24 cellular contexts compared by ENCODE assay signal in the genomic region with DNA sequence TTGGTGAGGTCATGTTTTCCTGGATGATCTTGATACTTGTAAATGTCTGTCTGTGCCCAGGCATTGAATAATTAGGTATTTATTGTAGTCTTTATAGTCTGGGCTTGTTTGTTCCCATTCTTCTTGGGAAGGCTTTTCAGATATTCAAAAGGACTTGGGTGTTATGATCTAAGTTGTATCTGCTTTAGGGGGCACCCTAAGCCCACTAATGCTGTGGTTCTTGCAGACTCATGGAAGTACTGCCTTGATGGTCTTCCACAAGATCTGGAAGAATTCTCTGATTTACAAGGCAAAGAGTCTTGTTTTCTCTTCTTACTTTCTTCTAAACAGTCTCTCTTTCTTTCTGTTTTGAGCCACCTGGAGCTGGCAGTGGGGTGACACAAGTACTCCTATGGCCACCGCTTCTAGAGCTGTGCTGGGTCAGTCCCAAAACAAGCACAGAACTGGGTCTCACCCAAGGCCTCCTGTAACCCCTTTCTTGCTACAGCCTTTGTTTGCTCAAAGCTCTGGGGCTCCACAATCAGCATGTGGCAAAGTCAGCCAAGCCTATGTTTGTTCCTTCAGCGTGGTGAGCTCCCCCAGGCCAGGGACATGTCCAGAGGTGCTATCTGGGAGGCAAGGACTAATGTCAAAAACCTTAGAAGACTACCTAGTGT. TPM values are rescaled to one million over a fixed set of nuclear protein-coding genes. Genes with fewer than 3 reads are reported as not detected.
"Had no signal": no experiment of that assay in that cellular context is flagged by ENCODE, and none has a peak within 500 bp of the region (broad histone marks: within the 10 kb centered on the region; RNA-seq: fewer than 3 reads in every experiment).

No MANE protein-coding gene starts in this region.

- H3K27me3 ChIP-seq: hepatocyte, right atrium auricular region, spleen had no signal

- H3K4me1 Mint-ChIP-seq: stimulated activated naive CD8-positive, alpha-beta T cell treated with anti-CD3 and anti-CD28 coated beads, Interleukin-15, amount 100 ng/mL, for 72 hours; T-cell had no signal

- H3K36me3 ChIP-seq: right atrium auricular region, spleen, thoracic aorta had no signal

- H3K4me1 ChIP-seq: right atrium auricular region, spleen had no signal

- H3K79me2 ChIP-seq: hepatocyte had no signal

- DNase-seq: activated CD4-positive, alpha-beta T cell treated with anti-CD3 and anti-CD28 coated beads for 1 hour; activated CD4-positive, alpha-beta T cell treated with anti-CD3 and anti-CD28 coated beads, Interleukin-2, amount 50 U/mL, for 48 hours; activated naive CD4-positive, alpha-beta T cell treated with anti-CD3 and anti-CD28 coated beads for 36 hours; left ventricle myocardium superior; mesenchymal stem cell; nucleus accumbens; spleen; stimulated activated naive CD8-positive, alpha-beta T cell treated with anti-CD3 and anti-CD28 coated beads, Interleukin-15, amount 100 ng/mL, for 72 hours; T-cell; T-helper 9 cell had no signal

- ATAC-seq: left ventricle myocardium superior; natural killer cell treated with Interleukin-12 subunit alpha and Interleukin-12 subunit beta and Interleukin-15 and Interleukin-18, amount 100 ng/mL, for 72 hours; stimulated activated naive CD8-positive, alpha-beta T cell treated with anti-CD3 and anti-CD28 coated beads, Interleukin-15, amount 100 ng/mL, for 72 hours; T-cell had no signal

- H3K9me3 ChIP-seq: thoracic aorta had no signal

- H3K27ac Mint-ChIP-seq: activated naive CD4-positive, alpha-beta T cell treated with anti-CD3 and anti-CD28 coated beads for 36 hours; activated T-helper 2 cell treated with anti-CD3 and anti-CD28 coated beads, Interferon-gamma antibody, Interleukin-2, Interleukin-4, amounts not matched to agents 10 μg/mL and 5 μg/mL and 100 μg/mL, durations not matched to agents 14 hours and 24 hours and 36 hours; natural killer cell treated with Interleukin-12 subunit alpha and Interleukin-12 subunit beta and Interleukin-15 and Interleukin-18, amount 100 ng/mL, for 72 hours; stimulated activated naive CD8-positive, alpha-beta T cell treated with anti-CD3 and anti-CD28 coated beads, Interleukin-15, amount 100 ng/mL, for 72 hours; T-cell had no signal

- H2AFZ ChIP-seq: hepatocyte had no signal

- H3K4me2 ChIP-seq: hepatocyte had no signal

- H3K4me3 ChIP-seq: hepatocyte, right atrium auricular region, spleen, thoracic aorta had no signal

- H3K27ac ChIP-seq: hepatocyte, right atrium auricular region, spleen, thoracic aorta had no signal

- H3K27me3 Mint-ChIP-seq: stimulated activated naive CD8-positive, alpha-beta T cell treated with anti-CD3 and anti-CD28 coated beads, Interleukin-15, amount 100 ng/mL, for 72 hours had no signal

- H3K4me3 Mint-ChIP-seq: activated naive CD4-positive, alpha-beta T cell treated with anti-CD3 and anti-CD28 coated beads for 36 hours; natural killer cell treated with Interleukin-12 subunit alpha and Interleukin-12 subunit beta and Interleukin-15 and Interleukin-18, amount 100 ng/mL, for 72 hours; stimulated activated naive CD8-positive, alpha-beta T cell treated with anti-CD3 and anti-CD28 coated beads, Interleukin-15, amount 100 ng/mL, for 72 hours; T-cell had no signal

RNA-seq across cellular contexts. Expression of gene VN1R5, which starts 12.6 kb away (rescaled TPM):
- total RNA-seq: activated naive CD4-positive, alpha-beta T cell treated with anti-CD3 and anti-CD28 coated beads for 36 hours; activated T-helper 2 cell treated with anti-CD3 and anti-CD28 coated beads, Interferon-gamma antibody, Interleukin-2, Interleukin-4, amounts not matched to agents 10 μg/mL and 5 μg/mL and 100 μg/mL, durations not matched to agents 14 hours and 24 hours and 36 hours; astrocyte; bronchial epithelial cell; chondrocyte; dermis microvascular lymphatic vessel endothelial cell; epithelial cell of proximal tubule; glomerular endothelial cell; hepatocyte; left ventricle myocardium superior; natural killer cell treated with Interleukin-12 subunit alpha and Interleukin-12 subunit beta and Interleukin-15 and Interleukin-18, amount 100 ng/mL, for 72 hours; posterior vena cava; right atrium auricular region; spleen; T-cell; thoracic aorta; ureter had no signal
- polyA plus RNA-seq: hepatocyte, keratinocyte, spleen had no signal
